ENCODE assay signal across 11 cellular contexts in genomic region chr16:24977673-24978065, GRCh38. TPM values are rescaled to one million over a fixed set of nuclear protein-coding genes. Genes with fewer than 3 reads are reported as not detected.
A peak's percentile ranks its signal among the peaks of the same experiment; 100 is the strongest.
DNase-seq lines count a peak whose midpoint lies in the region; ATAC-seq, FAIRE-seq and TF ChIP-seq lines count a peak whose summit lies in the region.
"Had no signal": no experiment of that assay in that cellular context is flagged by ENCODE, and none has a peak within 500 bp of the region (broad histone marks: within the 10 kb centered on the region; RNA-seq: fewer than 3 reads in every experiment).

No MANE protein-coding gene starts in this region.

- peak in 1 of 4 donors; percentile 6 for ATAC-seq in heart left ventricle
- no peak for ATAC-seq in Right ventricle myocardium inferior
- peak; percentile 55 for ATAC-seq in aorta (ENCODE audit: low FRiP score)

- H3K27ac ChIP-seq in heart left ventricle: peak overlapping the region in 11 of 12 donors; percentile 45 to 83 (median 69)
- peak overlapping the region; percentile 21 to 58 for H3K27ac ChIP-seq in aorta (ENCODE audit: low read depth in 1 of 2, low read length in 2 of 2)
- no peak overlapping the region for H3K27ac ChIP-seq in ovary
- H3K27ac ChIP-seq in small intestine (ENCODE audit: low read depth in 1 of 2, low read length in 1 of 2): peak overlapping the region in 1 of 2 donors; percentile 48

- WGBS in heart left ventricle, 4 donors: 54 to 74% (median 57%) methylated on average over 5 of the region's 5 CpGs
- WGBS in aorta, 2 donors: 4 to 10% methylated on average over 5 of the region's 5 CpGs
- WGBS in ovary, 3 donors: 7 to 14% (median 9%) methylated on average over 5 of the region's 5 CpGs
- 52 to 92% (median 80%) methylated on average over 5 of the region's 5 CpGs for WGBS in small intestine, 3 donors

- TF ChIP-seq EP300 in ovary (IDR thresholded peaks at IDR 0.05): no peak

- H3K4me1 ChIP-seq in heart left ventricle (peaks cover 4 to 90% (median 62%) of the 10 kb centered on the region in 12 donors), aorta (ENCODE audit: control insufficient read depth in 1 of 2, insufficient read depth in 2 of 2, low read length in 2 of 2) (no peaks in the 10 kb centered on the region), ovary (ENCODE audit: insufficient read depth) (peaks cover 19% of the 10 kb centered on the region), small intestine (ENCODE audit: control insufficient read depth in 2 of 2, insufficient read depth in 1 of 2, low read depth in 1 of 2, low read length in 1 of 2) (peaks cover 2% of the 10 kb centered on the region in 2 donors)

- no peak for FAIRE-seq in small intestine (lab: Jason Lieb, UNC)
- FAIRE-seq: frontal cortex had no signal

- H3K36me3 ChIP-seq in heart left ventricle (peaks cover 0 to 59% (median 45%) of the 10 kb centered on the region in 9 donors), aorta (ENCODE audit: control insufficient read depth in 1 of 2, insufficient read depth in 2 of 2, low read length in 1 of 2) (peaks cover 0 to 2% of the 10 kb centered on the region in 2 donors), ovary (no peaks in the 10 kb centered on the region), small intestine (ENCODE audit: control insufficient read depth in 2 of 2, insufficient read depth in 2 of 2, low read length in 2 of 2) (peaks cover 7% of the 10 kb centered on the region in 2 donors)

- H3K27me3 ChIP-seq in heart left ventricle (no peaks in the 10 kb centered on the region), aorta (ENCODE audit: control insufficient read depth in 1 of 2, insufficient read depth in 2 of 2, low read length in 1 of 2) (no peaks in the 10 kb centered on the region), ovary (no peaks in the 10 kb centered on the region), small intestine (ENCODE audit: control insufficient read depth in 2 of 2, insufficient read depth in 2 of 2, low read length in 2 of 2) (no peaks in the 10 kb centered on the region)

- intact Hi-C loops in heart left ventricle (cut with DNase I) (loop anchor here in 5 of 10 donors (5.0 kb wide), 1 partner anchor 35 kb away; no protein-coding TSS in a partner anchor), Right ventricle myocardium inferior (cut with DNase I) (loop anchor here (5.0 kb wide), 1 partner anchor 35 kb away; no protein-coding TSS in a partner anchor), aorta (cut with DNase I) (loop anchor here in 1 of 2 donors (5.0 kb wide), 1 partner anchor 35 kb away; no protein-coding TSS in a partner anchor), head of caudate nucleus (cut with DNase I) (no loop called here), ovary (cut with DNase I) (no loop called here)

- peaks cover 26% of the 10 kb centered on the region for H3K36me3 Mint-ChIP-seq in chondrocyte (ENCODE audit: low read depth)

- H3K9me3 Mint-ChIP-seq in chondrocyte (ENCODE audit: low read depth): peaks cover 2% of the 10 kb centered on the region

- H3K4me3 ChIP-seq in heart left ventricle (no peak overlapping the region), aorta (ENCODE audit: low read length in 2 of 2) (no peak overlapping the region), ovary (no peak overlapping the region), small intestine (ENCODE audit: low read depth in 1 of 2, low read length in 2 of 2) (no peak overlapping the region)

- H3K4me3 Mint-ChIP-seq in chondrocyte (ENCODE audit: unreplicated experiment): peak overlapping the region; percentile 50

- peak overlapping the region; percentile 88 for H3K27ac Mint-ChIP-seq in chondrocyte (ENCODE audit: unreplicated experiment)

- peaks cover 58% of the 10 kb centered on the region for H3K4me1 Mint-ChIP-seq in chondrocyte (ENCODE audit: low read depth)

- TF ChIP-seq POLR2A in heart left ventricle (IDR thresholded peaks at IDR 0.05) (no peak), ovary (IDR thresholded peaks at IDR 0.05) (no peak)

- no peaks in the 10 kb centered on the region for H3K9me3 ChIP-seq in heart left ventricle
- no peaks in the 10 kb centered on the region for H3K9me3 ChIP-seq in aorta (ENCODE audit: control insufficient read depth, low read length)
- no peaks in the 10 kb centered on the region for H3K9me3 ChIP-seq in ovary
- no peaks in the 10 kb centered on the region for H3K9me3 ChIP-seq in small intestine (ENCODE audit: control insufficient read depth, low read depth)

- no peaks in the 10 kb centered on the region for H3K27me3 Mint-ChIP-seq in chondrocyte (ENCODE audit: low read depth)

- DNase-seq in heart left ventricle (no peak), Right ventricle myocardium inferior (ENCODE audit: missing footprints) (no peak), chondrocyte (ENCODE audit: low spot score) (no peak), lung microvascular endothelial cell (ENCODE audit: low read depth in 2 of 2) (peak; percentile 63 to 68), aorta (no peak), head of caudate nucleus (no peak), ovary (no peak), small intestine (no peak)
- DNase-seq: NCI-H524; stimulated activated CD4-positive, alpha-beta T cell treated with anti-CD3 and anti-CD28 coated beads, Interleukin-1b, Interleukin-23, amount 100 ng/mL, for 48 hours had no signal

- TF ChIP-seq CTCF in heart left ventricle (IDR thresholded peaks at IDR 0.05) (no peak), chondrocyte (IDR thresholded peaks at IDR 0.05) (no peak), ovary (IDR thresholded peaks at IDR 0.05) (no peak)

RNA-seq across cellular contexts. Expression of gene ARHGAP17, which starts 37.5 kb away (rescaled TPM):
- total RNA-seq in heart left ventricle: 100 to 1,000 TPM in 1 of 9 donors, 10 to 100 TPM in 8; 26.3 to 105 (median 70.4) TPM
- polyA plus RNA-seq in heart left ventricle: 10 to 100 TPM; 35.1 to 38.2 TPM
- 58.1 TPM for total RNA-seq in Right ventricle myocardium inferior
- 74.7 to 85.4 TPM (median 75.2 TPM) in 3 replicates for total RNA-seq in chondrocyte
- 26.8 and 31.5 TPM in 2 replicates for total RNA-seq in lung microvascular endothelial cell
- 100 to 1,000 TPM in 1 of 2 donors, 10 to 100 TPM in 1; 95.8 to 122 TPM for total RNA-seq in aorta
- polyA plus RNA-seq in aorta: 10 to 100 TPM; 12.9 to 56.7 TPM
- total RNA-seq in ovary: 10 to 100 TPM; 26.8 to 63.8 (median 56.5) TPM
- 100 to 1,000 TPM in 1 of 2 donors, 10 to 100 TPM in 1; 26.0 to 113 TPM for polyA plus RNA-seq in ovary
- polyA plus RNA-seq in small intestine: 10 to 100 TPM; 37.9 to 76.7 (median 55.1) TPM

Comparison
In these comparisons a context has a peak if more than half of its experiments do, and no peak if none do; other contexts are left out.
1. DNase-seq: peak in lung microvascular endothelial cell (2 of 2); none in heart left ventricle (0 of 5), Right ventricle myocardium inferior (single experiment), chondrocyte (single experiment), aorta (0 of 2), head of caudate nucleus (0 of 42), ovary (0 of 5) and small intestine (single experiment).
2. H3K27ac ChIP-seq: peak in heart left ventricle (11 of 12) and aorta (2 of 2); none in ovary (0 of 2).